11 cellular contexts compared by ENCODE assay signal in the genomic region with DNA sequence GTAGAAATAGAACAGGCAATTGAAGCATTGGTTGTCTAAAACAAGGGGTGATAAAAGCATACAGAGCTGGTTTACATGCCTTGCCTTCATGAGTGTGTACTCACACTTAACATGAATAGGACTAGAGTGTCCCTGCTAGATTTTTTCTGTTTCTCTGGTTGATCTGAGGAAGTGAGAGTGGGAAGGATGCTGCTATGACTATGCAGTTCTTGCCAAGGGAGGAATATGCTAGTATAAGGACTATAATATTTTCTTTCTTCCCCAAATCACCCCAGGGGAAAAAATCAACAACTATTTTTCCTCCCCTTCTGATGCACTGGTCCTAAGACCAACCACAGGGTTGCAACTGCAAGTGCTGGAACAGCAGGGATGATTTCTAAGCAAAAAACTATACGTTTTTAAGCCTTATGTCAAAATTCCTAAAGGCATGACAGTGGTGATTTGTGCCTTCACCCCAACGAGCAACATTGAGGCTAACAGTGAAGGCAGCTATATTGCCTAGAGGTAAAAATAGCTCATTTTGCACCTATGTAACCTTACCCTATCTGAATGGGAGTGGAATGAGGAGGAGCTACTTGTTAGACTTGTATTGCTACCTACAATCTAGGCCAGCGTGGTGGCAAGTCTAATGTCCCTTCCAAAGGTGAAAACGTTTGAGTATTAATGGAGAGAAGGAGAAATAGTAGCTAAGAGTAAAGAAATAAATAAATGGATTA. TPM values are rescaled to one million over a fixed set of nuclear protein-coding genes. Genes with fewer than 3 reads are reported as not detected.
DNase-seq lines count a peak whose midpoint lies in the region; ATAC-seq and TF ChIP-seq lines count a peak whose summit lies in the region.
"Had no signal": no experiment of that assay in that cellular context is flagged by ENCODE, and none has a peak within 500 bp of the region (broad histone marks: within the 10 kb centered on the region; RNA-seq: fewer than 3 reads in every experiment).

No MANE protein-coding gene starts in this region.

- DNase-seq in EH (ENCODE audit: low read depth) (peak; percentile 6), epithelial cell of esophagus (ENCODE audit: low read depth) (peak; percentile 52), progenitor cell of endocrine pancreas (ENCODE audit: low spot score, unreplicated experiment) (no peak), NCI-H2227 (lab: John Stamatoyannopoulos, UW; ENCODE audit: unreplicated experiment) (no peak), NCI-H748 treated with DMSO at 0.1 percent for 48 hours (lab: John Stamatoyannopoulos, UW) (no peak)
- DNase-seq: H7, right lobe of liver had no signal

- H3K4me3 Mint-ChIP-seq in progenitor cell of endocrine pancreas (ENCODE audit: low read depth) = no peak overlapping the region

- no peaks in the 10 kb centered on the region for H3K36me3 Mint-ChIP-seq in progenitor cell of endocrine pancreas (ENCODE audit: insufficient read depth)

- no peak overlapping the region for H3K4me3 ChIP-seq in epithelial cell of esophagus (ENCODE audit: low read length)
- H3K4me3 ChIP-seq: BLaER1, right lobe of liver had no signal

- peak; percentile 88 for ATAC-seq in GM21619 (IDR thresholded peaks at IDR 0.05; ENCODE audit: unreplicated experiment)
- peak; percentile 75 for ATAC-seq in HG03571 (IDR thresholded peaks at IDR 0.05; ENCODE audit: unreplicated experiment)
- ATAC-seq in GM18517 (IDR thresholded peaks at IDR 0.05; ENCODE audit: unreplicated experiment) = no peak

- no peak overlapping the region for H3K27ac Mint-ChIP-seq in progenitor cell of endocrine pancreas

- no peak for TF ChIP-seq CTCF in epithelial cell of esophagus (IDR thresholded peaks at IDR 0.05; ENCODE audit: insufficient read depth, low read depth, low read length, missing control alignments)
- no peak for TF ChIP-seq CTCF in progenitor cell of endocrine pancreas (IDR thresholded peaks at IDR 0.05; ENCODE audit: unreplicated experiment)

- H3K4me1 Mint-ChIP-seq in progenitor cell of endocrine pancreas (ENCODE audit: low read depth) = no peaks in the 10 kb centered on the region

- no peaks in the 10 kb centered on the region for H3K9me3 Mint-ChIP-seq in progenitor cell of endocrine pancreas (ENCODE audit: low read depth)

- H3K27me3 Mint-ChIP-seq in progenitor cell of endocrine pancreas = no peaks in the 10 kb centered on the region

RNA-seq across cellular contexts. Expression of a gene that starts 33.5 kb away (rescaled TPM):
- 57.5 and 59.8 TPM in 2 replicates for total RNA-seq in progenitor cell of endocrine pancreas

RNA-seq across cellular contexts. Expression of a gene that starts 35.7 kb away (rescaled TPM):
- total RNA-seq in progenitor cell of endocrine pancreas = 34.6 and 41.7 TPM in 2 replicates

Comparison
In these comparisons a context has a peak if more than half of its experiments do, and no peak if none do; other contexts are left out.
1. DNase-seq: peak in EH (single experiment) and epithelial cell of esophagus (single experiment); none in progenitor cell of endocrine pancreas (single experiment), NCI-H2227 (single experiment) and NCI-H748 treated with DMSO at 0.1 percent for 48 hours (single experiment).